ENCODE assay signal across 21 cellular contexts in genomic region chr2:119257198-119257597, GRCh38. TPM values are rescaled to one million over a fixed set of nuclear protein-coding genes. Genes with fewer than 3 reads are reported as not detected.
DNase-seq lines count a peak whose midpoint lies in the region; ATAC-seq and TF ChIP-seq lines count a peak whose summit lies in the region.
"Had no signal": no experiment of that assay in that cellular context is flagged by ENCODE, and none has a peak within 500 bp of the region (broad histone marks: within the 10 kb centered on the region; RNA-seq: fewer than 3 reads in every experiment).

No MANE protein-coding gene starts in this region.

- H3K9me2 ChIP-seq in GM23338 (ENCODE audit: insufficient read depth) = no peaks in the 10 kb centered on the region

- POLR2A ChIA-PET in activated CD4-positive, alpha-beta memory T cell treated with anti-CD3 and anti-CD28 coated beads, Interleukin-2, amount 10 ng/mL, durations not matched to agents 7 days and 5 days (lab: Charles Lee) = no interaction called here

- H3K4me1 ChIP-seq in GM23338 (ENCODE audit: insufficient read depth) (peaks cover 43% of the 10 kb centered on the region), neuron (ENCODE audit: insufficient read depth, low read length) (peaks cover 45% of the 10 kb centered on the region)

- CTCF ChIA-PET in activated CD4-positive, alpha-beta memory T cell treated with anti-CD3 and anti-CD28 coated beads, Interleukin-2, amount 10 ng/mL, durations not matched to agents 7 days and 5 days (lab: Charles Lee) = no interaction called here

- no peak overlapping the region for H3K4me3 Mint-ChIP-seq in GM23338
- H3K4me3 Mint-ChIP-seq in brain = no peak overlapping the region
- no peak overlapping the region for H3K4me3 Mint-ChIP-seq in mesothelial cell of epicardium
- H3K4me3 Mint-ChIP-seq in activated CD4-positive, alpha-beta memory T cell treated with anti-CD3 and anti-CD28 coated beads, Interleukin-2, amount 10 ng/mL, durations not matched to agents 7 days and 5 days = no peak overlapping the region
- H3K4me3 Mint-ChIP-seq: B cell; CD4-positive, CD25-positive, alpha-beta regulatory T cell had no signal

- H2AFZ ChIP-seq in GM23338 (no peak overlapping the region), neuron (ENCODE audit: low read depth, low read length) (peak overlapping the region; percentile 24)

- H3K4me1 Mint-ChIP-seq in GM23338 (peaks cover 57% of the 10 kb centered on the region), brain (peaks cover 82% of the 10 kb centered on the region), mesothelial cell of epicardium (peaks cover 11% of the 10 kb centered on the region)
- no peaks in the 10 kb centered on the region for H3K4me1 Mint-ChIP-seq in activated CD4-positive, alpha-beta memory T cell treated with anti-CD3 and anti-CD28 coated beads, Interleukin-2, amount 10 ng/mL, durations not matched to agents 7 days and 5 days
- H3K4me1 Mint-ChIP-seq: B cell; CD4-positive, CD25-positive, alpha-beta regulatory T cell had no signal

- H3K4me3 ChIP-seq in GM23338 = no peak overlapping the region
- H3K4me3 ChIP-seq in neuron (ENCODE audit: low read length) = no peak overlapping the region
- H3K4me3 ChIP-seq: GM12878 had no signal

- peaks cover 11% of the 10 kb centered on the region for H3K27me3 Mint-ChIP-seq in GM23338 (ENCODE audit: insufficient read depth, low read depth, poor library complexity)
- H3K27me3 Mint-ChIP-seq in brain = no peaks in the 10 kb centered on the region
- no peaks in the 10 kb centered on the region for H3K27me3 Mint-ChIP-seq in mesothelial cell of epicardium (ENCODE audit: low read depth)
- H3K27me3 Mint-ChIP-seq in activated CD4-positive, alpha-beta memory T cell treated with anti-CD3 and anti-CD28 coated beads, Interleukin-2, amount 10 ng/mL, durations not matched to agents 7 days and 5 days = no peaks in the 10 kb centered on the region
- H3K27me3 Mint-ChIP-seq: B cell; CD4-positive, CD25-positive, alpha-beta regulatory T cell had no signal

- H3K9me3 Mint-ChIP-seq in GM23338 (no peaks in the 10 kb centered on the region), brain (peaks cover 0 to 4% (median 0%) of the 10 kb centered on the region in 5 experiments), mesothelial cell of epicardium (no peaks in the 10 kb centered on the region)
- no peaks in the 10 kb centered on the region for H3K9me3 Mint-ChIP-seq in activated CD4-positive, alpha-beta memory T cell treated with anti-CD3 and anti-CD28 coated beads, Interleukin-2, amount 10 ng/mL, durations not matched to agents 7 days and 5 days
- H3K9me3 Mint-ChIP-seq: CD4-positive, CD25-positive, alpha-beta regulatory T cell had no signal

- TF ChIP-seq CTCF in GM23338 (conservative IDR thresholded peaks at IDR 0.05; ENCODE audit: low read depth in 2 of 2) = no peak
- TF ChIP-seq CTCF in brain (conservative IDR thresholded peaks at IDR 0.05) = no peak
- no peak for TF ChIP-seq CTCF in mesothelial cell of epicardium (IDR thresholded peaks at IDR 0.05; ENCODE audit: unreplicated experiment)

- H3K79me2 ChIP-seq in GM23338 (replicated peaks; ENCODE audit: insufficient read depth) = no peaks in the 10 kb centered on the region

- H4K20me1 ChIP-seq in GM23338 (replicated peaks; ENCODE audit: insufficient read depth) = no peaks in the 10 kb centered on the region

- H3K9me3 ChIP-seq in neuron (ENCODE audit: low read length) = no peaks in the 10 kb centered on the region

- H3K27ac Mint-ChIP-seq in GM23338 = peak overlapping the region; percentile 59; the same call in 1 of the 2 replicates
- peak overlapping the region; percentile 24 to 98 (median 88) for H3K27ac Mint-ChIP-seq in brain
- H3K27ac Mint-ChIP-seq in mesothelial cell of epicardium = no peak overlapping the region
- H3K27ac Mint-ChIP-seq in activated CD4-positive, alpha-beta memory T cell treated with anti-CD3 and anti-CD28 coated beads, Interleukin-2, amount 10 ng/mL, durations not matched to agents 7 days and 5 days = no peak overlapping the region
- H3K27ac Mint-ChIP-seq: B cell; CD4-positive, CD25-positive, alpha-beta regulatory T cell had no signal

- H3K36me3 ChIP-seq in GM23338 (ENCODE audit: insufficient read depth) (peaks cover 5% of the 10 kb centered on the region; the same call in 1 of the 2 replicates), neuron (ENCODE audit: insufficient read depth, low read length) (no peaks in the 10 kb centered on the region)

- H3K27ac ChIP-seq in GM23338 (ENCODE audit: low read depth) = no peak overlapping the region

- H3K36me3 Mint-ChIP-seq in GM23338 (ENCODE audit: low read depth) (peaks cover 34% of the 10 kb centered on the region), brain (no peaks in the 10 kb centered on the region), mesothelial cell of epicardium (no peaks in the 10 kb centered on the region)
- no peaks in the 10 kb centered on the region for H3K36me3 Mint-ChIP-seq in activated CD4-positive, alpha-beta memory T cell treated with anti-CD3 and anti-CD28 coated beads, Interleukin-2, amount 10 ng/mL, durations not matched to agents 7 days and 5 days (ENCODE audit: low read depth)
- H3K36me3 Mint-ChIP-seq: CD4-positive, CD25-positive, alpha-beta regulatory T cell had no signal

- DNase-seq in activated CD8-positive, alpha-beta memory T cell treated with anti-CD3 and anti-CD28 coated beads, Interleukin-2, amount 50 U/mL, for 48 hours = peak; percentile 38
- DNase-seq in activated CD8-positive, alpha-beta memory T cell treated with anti-CD3 and anti-CD28 coated beads for 24 hours = no peak
- DNase-seq in GM23338 (ENCODE audit: low spot score) (no peak), mesothelial cell of epicardium (ENCODE audit: low spot score in 2 of 2, unreplicated experiment in 2 of 2) (no peak), SKM-1 treated with dmso at 0.1 percent for 144 hours (lab: John Stamatoyannopoulos, UW; ENCODE audit: unreplicated experiment) (no peak)
- no peak for DNase-seq in activated CD4-positive, alpha-beta memory T cell treated with anti-CD3 and anti-CD28 coated beads, Interleukin-2, amount 10 ng/mL, durations not matched to agents 7 days and 5 days
- DNase-seq: 8988T; CD4-positive, CD25-positive, alpha-beta regulatory T cell; COR-L47; DMS153; NCI-H1417 treated with DMSO at 0.1 percent for 48 hours; NCI-H187 treated with DMSO at 0.1 percent for 48 hours; NCI-H2227 treated with DMSO at 0.1 percent for 48 hours; NCI-H510A treated with DMSO at 0.1 percent for 48 hours; NCI-H82; OCI-M1; SIG-M5 had no signal

- H3K27me3 ChIP-seq in GM23338 (ENCODE audit: insufficient read depth) (no peaks in the 10 kb centered on the region), neuron (ENCODE audit: insufficient read depth, low read length) (peaks cover 4% of the 10 kb centered on the region)

- peak overlapping the region; percentile 55; the same call in 1 of the 2 replicates for H3K4me2 ChIP-seq in GM23338

- ATAC-seq in GM23338 = no peak
- ATAC-seq: GM12878 had no signal

- H3F3A ChIP-seq in GM23338 (replicated peaks; ENCODE audit: low read depth) = peaks cover 6% of the 10 kb centered on the region; the same call in 1 of the 2 replicates

TF ChIP-seq in GM23338, 12 proteins besides CTCF, POLR2A, EP300 and RAD21 (continues in another document):
- TF ChIP-seq POLR2AphosphoS5 (IDR thresholded peaks at IDR 0.05; ENCODE audit: low read depth) = no peak
- TF ChIP-seq ZNF114 (CRISPR knock-in tag; IDR thresholded peaks at IDR 0.05) = no peak
- TF ChIP-seq EZH2phosphoT487 (IDR thresholded peaks at IDR 0.05; ENCODE audit: unreplicated experiment) = no peak
- TF ChIP-seq CREB1 (CRISPR knock-in tag; IDR thresholded peaks at IDR 0.05; ENCODE audit: low read depth) = no peak
- no peak for TF ChIP-seq NANOG (IDR thresholded peaks at IDR 0.05; ENCODE audit: borderline replicate concordance)
- no peak for TF ChIP-seq EZH2 (IDR thresholded peaks at IDR 0.05; ENCODE audit: low read depth, unreplicated experiment)
- TF ChIP-seq STAT1 (IDR thresholded peaks at IDR 0.05; ENCODE audit: unreplicated experiment) = no peak

RNA-seq across cellular contexts. Expression of gene STEAP3, which starts 33.6 kb away (rescaled TPM):
- total RNA-seq in GM23338 (2014; rRNA removed; shearing (Covaris generic)) = 18.2 and 27.3 TPM in 2 replicates
- polyA plus RNA-seq in GM23338 (2016; fragmentation: Nextera tagmentation; extraction: Ambion mirVana) = 7.5 and 8.6 TPM in 2 replicates
- 10.9 TPM for polyA plus RNA-seq in brain (ENCODE audit: insufficient read depth, low read depth, low replicate concordance)
- total RNA-seq in mesothelial cell of epicardium = 0.89 to 0.94 TPM (median 0.93 TPM) in 3 replicates
- not detected for total RNA-seq in activated CD4-positive, alpha-beta memory T cell treated with anti-CD3 and anti-CD28 coated beads, Interleukin-2, amount 10 ng/mL, durations not matched to agents 7 days and 5 days
- total RNA-seq: CD4-positive, CD25-positive, alpha-beta regulatory T cell had no signal
- polyA plus RNA-seq: CD4-positive, CD25-positive, alpha-beta regulatory T cell had no signal

Comparison
In these comparisons a context has a peak if more than half of its experiments do, and no peak if none do; other contexts are left out.
1. H3K27ac Mint-ChIP-seq: peak in GM23338 (single experiment) and brain (5 of 5); none in mesothelial cell of epicardium (single experiment) and activated CD4-positive, alpha-beta memory T cell treated with anti-CD3 and anti-CD28 coated beads, Interleukin-2, amount 10 ng/mL, durations not matched to agents 7 days and 5 days (single experiment).